In genomic region chr17:40063034-40063765, GRCh38 we compare ENCODE assay signal across 1 cellular context.
TF ChIP-seq lines count a peak whose summit lies in the region.

No MANE protein-coding gene starts in this region.

TF ChIP-seq in HepG2, 621 proteins besides CTCF, POLR2A, EP300 and RAD21 (continued from another document and continues in another):
- no peak for TF ChIP-seq ZBTB37 (CRISPR knock-in tag; IDR thresholded peaks at IDR 0.05)
- TF ChIP-seq KDM3A (CRISPR knock-in tag; IDR thresholded peaks at IDR 0.05; ENCODE audit: low read depth): 0 out of 2 replicates have a peak, but pooled peaks have one; percentile 37
- TF ChIP-seq ZFY (CRISPR knock-in tag; IDR thresholded peaks at IDR 0.05): peak; percentile 84
- TF ChIP-seq BCL3 (CRISPR knock-in tag; IDR thresholded peaks at IDR 0.05): no peak
- TF ChIP-seq ZNF234 (CRISPR knock-in tag; conservative IDR thresholded peaks at IDR 0.05): no peak
- TF ChIP-seq MNT (IDR thresholded peaks at IDR 0.05): no peak
- no peak for TF ChIP-seq RBAK (CRISPR knock-in tag; IDR thresholded peaks at IDR 0.05)
- TF ChIP-seq ZFP91 (CRISPR knock-in tag; IDR thresholded peaks at IDR 0.05; ENCODE audit: borderline replicate concordance): no peak
- TF ChIP-seq ZNF589 (CRISPR knock-in tag; conservative IDR thresholded peaks at IDR 0.05): 0 out of 2 replicates have a peak, but pooled peaks have one; percentile 20
- TF ChIP-seq ZFP36L1 (CRISPR knock-in tag; IDR thresholded peaks at IDR 0.05): no peak
- TF ChIP-seq ZNF567 (CRISPR knock-in tag; IDR thresholded peaks at IDR 0.05; ENCODE audit: borderline replicate concordance): no peak
- TF ChIP-seq GATAD2A (CRISPR knock-in tag; IDR thresholded peaks at IDR 0.05): no peak; the same call in 1 of the 2 replicates
- TF ChIP-seq JARID2 (CRISPR knock-in tag; IDR thresholded peaks at IDR 0.05; ENCODE audit: insufficient replicate concordance): no peak
- no peak for TF ChIP-seq MATR3 (CRISPR knock-in tag; IDR thresholded peaks at IDR 0.05)
- no peak for TF ChIP-seq ZNF430 (CRISPR knock-in tag; IDR thresholded peaks at IDR 0.05)
- TF ChIP-seq U2AF2 (IDR thresholded peaks at IDR 0.05; ENCODE audit: low read depth, low read length): no peak
- no peak; the same call in 1 of the 2 replicates for TF ChIP-seq ZXDC (CRISPR knock-in tag; IDR thresholded peaks at IDR 0.05)
- TF ChIP-seq FOXK2 (IDR thresholded peaks at IDR 0.05): no peak
- TF ChIP-seq ZBTB38 (CRISPR knock-in tag; IDR thresholded peaks at IDR 0.05): no peak
- no peak for TF ChIP-seq ZNF501 (CRISPR knock-in tag; IDR thresholded peaks at IDR 0.05)
- TF ChIP-seq ZNF318 (CRISPR knock-in tag; IDR thresholded peaks at IDR 0.05): no peak
- TF ChIP-seq TCF7 (IDR thresholded peaks at IDR 0.05; ENCODE audit: low read depth): no peak
- no peak for TF ChIP-seq EZH2 (conservative IDR thresholded peaks at IDR 0.05; ENCODE audit: low read depth, low read length)
- no peak for TF ChIP-seq HNRNPUL1 (IDR thresholded peaks at IDR 0.05; ENCODE audit: low read depth, low read length)
- TF ChIP-seq FOXA1 (IDR thresholded peaks at IDR 0.05): no peak
- no peak for TF ChIP-seq FOXA1 (CRISPR knock-in tag; IDR thresholded peaks at IDR 0.05)
- peak; percentile 82; the same call in 1 of the 2 replicates for TF ChIP-seq BATF2 (CRISPR knock-in tag; IDR thresholded peaks at IDR 0.05)
- no peak for TF ChIP-seq ZNF792 (CRISPR knock-in tag; IDR thresholded peaks at IDR 0.05)
- TF ChIP-seq ZBTB49 (CRISPR knock-in tag; IDR thresholded peaks at IDR 0.05; ENCODE audit: borderline replicate concordance): no peak
- no peak for TF ChIP-seq ZNF570 (CRISPR knock-in tag; IDR thresholded peaks at IDR 0.05; ENCODE audit: borderline replicate concordance)
- TF ChIP-seq MED13 (CRISPR knock-in tag; IDR thresholded peaks at IDR 0.05): no peak
- no peak for TF ChIP-seq ZKSCAN1 (IDR thresholded peaks at IDR 0.05; ENCODE audit: low read length)
- TF ChIP-seq RAD51 (IDR thresholded peaks at IDR 0.05; ENCODE audit: borderline replicate concordance): no peak
- no peak for TF ChIP-seq POLR2AphosphoS2 (IDR thresholded peaks at IDR 0.05; ENCODE audit: low read depth, low read length)
- TF ChIP-seq ZZZ3 (CRISPR knock-in tag; IDR thresholded peaks at IDR 0.05; ENCODE audit: borderline replicate concordance): no peak
- 0 out of 2 replicates have a peak, but pooled peaks have one; percentile 33 for TF ChIP-seq CSRNP1 (CRISPR knock-in tag; IDR thresholded peaks at IDR 0.05)
- no peak for TF ChIP-seq NFE2 (CRISPR knock-in tag; IDR thresholded peaks at IDR 0.05)
- TF ChIP-seq TEAD3 (CRISPR knock-in tag; optimal IDR thresholded peaks at IDR 0.05; ENCODE audit: borderline replicate concordance): no peak
- TF ChIP-seq ZNF468 (CRISPR knock-in tag; IDR thresholded peaks at IDR 0.05): no peak
- 0 out of 2 replicates have a peak, but pooled peaks have one; percentile 16 for TF ChIP-seq HMG20B (CRISPR knock-in tag; conservative IDR thresholded peaks at IDR 0.05)
- TF ChIP-seq RARA (CRISPR knock-in tag; IDR thresholded peaks at IDR 0.05): no peak
